ENCODE assay signal across 8 cellular contexts in the genomic region with DNA sequence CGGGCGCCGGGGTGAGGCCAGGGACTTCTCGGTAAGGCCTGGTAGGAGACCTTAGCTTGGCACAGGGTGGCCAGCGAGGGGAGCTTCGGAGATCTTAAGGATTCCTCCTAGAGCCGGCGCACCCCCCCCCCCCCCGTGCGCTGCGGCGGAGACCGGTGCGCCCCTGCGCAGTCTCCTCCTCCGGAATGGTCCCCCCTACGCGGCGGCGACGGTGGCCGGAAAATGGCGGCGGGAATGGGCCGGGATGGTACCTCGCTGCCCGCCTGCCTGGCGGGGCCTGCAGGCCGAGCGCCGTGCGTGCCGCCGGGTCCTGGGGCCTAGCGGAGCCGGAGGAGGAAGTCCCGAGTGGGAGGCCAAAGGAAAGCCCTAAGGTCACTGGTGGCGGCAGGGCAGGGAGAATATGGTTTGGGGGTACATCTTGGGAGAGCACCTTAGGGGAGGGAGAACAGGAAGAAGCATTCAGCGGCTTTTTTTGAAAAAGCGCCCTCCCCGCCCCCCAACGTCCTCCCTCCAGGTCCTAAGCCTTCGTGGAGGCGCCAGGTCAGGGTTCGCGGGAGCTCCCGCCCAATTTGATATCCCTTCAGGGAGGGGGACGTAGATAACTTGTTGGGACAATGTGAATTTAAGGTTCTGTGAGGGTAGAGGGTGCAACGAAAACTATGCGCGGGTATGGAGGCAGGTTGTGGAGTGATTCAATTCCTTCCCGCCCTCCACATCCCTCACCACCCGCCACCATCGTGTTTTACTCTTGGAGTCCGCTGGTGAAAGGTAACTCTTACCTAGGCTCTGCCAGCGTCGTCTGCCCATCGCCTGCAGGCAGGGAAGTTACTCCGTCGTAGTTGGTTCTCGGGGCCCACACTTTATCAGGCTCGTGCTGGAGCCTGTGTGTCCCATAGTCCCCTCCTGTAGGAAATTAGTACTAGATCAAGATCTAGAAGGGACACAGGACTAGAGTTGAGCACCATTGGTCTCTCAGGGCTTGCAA. TPM values are rescaled to one million over a fixed set of nuclear protein-coding genes. Genes with fewer than 3 reads are reported as not detected.
DNase-seq lines count a peak whose midpoint lies in the region; ATAC-seq and TF ChIP-seq lines count a peak whose summit lies in the region.

No MANE protein-coding gene starts in this region.

- WGBS in adrenal gland, 4 donors, result 0 to 1% (median 0%) methylated on average over 18 to 62 of the region's 62 CpGs

- H3K4me3 ChIP-seq in OCI-LY1 (ENCODE audit: low read depth, low read length, poor library complexity, severe bottlenecking) (peak overlapping the region; percentile 94), adrenal gland (peak overlapping the region; percentile 82 to 98 (median 96)), iPS-11a (ENCODE audit: low read depth, low read length) (peak overlapping the region; percentile 97), skeletal muscle satellite cell (ENCODE audit: low read length) (peak overlapping the region; percentile 98)

- no peaks in the 10 kb centered on the region for H3K27me3 ChIP-seq in OCI-LY1 (ENCODE audit: insufficient read depth, low read length)
- no peaks in the 10 kb centered on the region for H3K27me3 ChIP-seq in adrenal gland
- H3K27me3 ChIP-seq in skeletal muscle satellite cell (ENCODE audit: control insufficient read depth, insufficient read depth, low read length), result no peaks in the 10 kb centered on the region

- H3K4me2 ChIP-seq in OCI-LY1 (ENCODE audit: low read length) (peak overlapping the region; percentile 75), skeletal muscle satellite cell (ENCODE audit: low read length) (peak overlapping the region; percentile 88)

- peak overlapping the region; percentile 96 for H3K9ac ChIP-seq in OCI-LY1 (ENCODE audit: low read length)
- peak overlapping the region; percentile 94 for H3K9ac ChIP-seq in skeletal muscle satellite cell (ENCODE audit: low read depth, low read length)

- peaks cover 39% of the 10 kb centered on the region for H3K36me3 ChIP-seq in OCI-LY1 (ENCODE audit: insufficient read depth, low read length)
- H3K36me3 ChIP-seq in adrenal gland (replicated peaks in 1 of 2), result peaks cover 0 to 29% of the 10 kb centered on the region in 2 donors
- peaks cover 32% of the 10 kb centered on the region for H3K36me3 ChIP-seq in skeletal muscle satellite cell (ENCODE audit: insufficient read depth, low read length)

- intact Hi-C loops in adrenal gland (cut with DNase I), result no loop called here

- H3K4me1 ChIP-seq in OCI-LY1 (ENCODE audit: insufficient read depth, low read length, severe bottlenecking) (peaks cover 24% of the 10 kb centered on the region), adrenal gland (replicated peaks in 1 of 2) (peaks cover 18 to 32% of the 10 kb centered on the region in 2 donors), skeletal muscle satellite cell (ENCODE audit: control insufficient read depth, insufficient read depth, low read length) (peaks cover 21% of the 10 kb centered on the region)

- peaks cover 34% of the 10 kb centered on the region for H3K79me2 ChIP-seq in OCI-LY1 (ENCODE audit: insufficient read depth, low read length)

- peak in 1 of 2 donors; percentile 58 for TF ChIP-seq POLR2A in adrenal gland (IDR thresholded peaks at IDR 0.05)

- peak overlapping the region; percentile 12 for H3K27ac ChIP-seq in OCI-LY1 (ENCODE audit: low read depth, low read length, poor library complexity, severe bottlenecking)
- H3K27ac ChIP-seq in adrenal gland, result peak overlapping the region; percentile 79 to 100 (median 93)

- H3K9me3 ChIP-seq in OCI-LY1 (ENCODE audit: low read length) (no peaks in the 10 kb centered on the region), adrenal gland (replicated peaks in 1 of 3) (no peaks in the 10 kb centered on the region), skeletal muscle satellite cell (replicated peaks; ENCODE audit: low read length) (no peaks in the 10 kb centered on the region)

- H3F3A ChIP-seq in OCI-LY1 (ENCODE audit: insufficient read depth, low read length), result no peaks in the 10 kb centered on the region

- H2AFZ ChIP-seq in OCI-LY1 (ENCODE audit: low read length), result no peak overlapping the region

- DNase-seq in stimulated activated CD4-positive, alpha-beta T cell treated with anti-CD3 and anti-CD28 coated beads, Interleukin-15, amount 100 ng/mL, for 24 hours, result peak; percentile 64
- DNase-seq in stimulated activated CD4-positive, alpha-beta T cell treated with anti-CD3 and anti-CD28 coated beads, Interleukin-12 subunit alpha, Interleukin-12 subunit beta, amount 100 ng/mL, for 4 hours, result no peak
- DNase-seq in adrenal gland (peak; percentile 34 to 63 (median 40)), NCI-H128 (lab: John Stamatoyannopoulos, UW; ENCODE audit: unreplicated experiment) (no peak)

- ATAC-seq in HG02759 (IDR thresholded peaks at IDR 0.05; ENCODE audit: unreplicated experiment), result peak; percentile 26

- TF ChIP-seq CTCF in OCI-LY1 (IDR thresholded peaks at IDR 0.05; ENCODE audit: low read length), result no peak
- no peak for TF ChIP-seq CTCF in adrenal gland (IDR thresholded peaks at IDR 0.05)

- H3K9me2 ChIP-seq in OCI-LY1 (ENCODE audit: low read depth, low read length), result no peaks in the 10 kb centered on the region

- no peaks in the 10 kb centered on the region for H4K20me1 ChIP-seq in OCI-LY1 (ENCODE audit: insufficient read depth, low read length)

RNA-seq across cellular contexts. Expression of a gene that starts 0.6 kb away (rescaled TPM):
- 100 to 1,000 TPM in 3 of 8 donors, 10 to 100 TPM in 5; 30.0 to 121 (median 94.6) TPM for total RNA-seq in adrenal gland
- polyA plus RNA-seq in adrenal gland, result 10 to 100 TPM; 47.3 to 82.0 (median 78.6) TPM
- total RNA-seq in skeletal muscle satellite cell (2012; rRNA removed), result 38.0 and 45.9 TPM in 2 replicates

Comparison
In these comparisons a context has a peak if more than half of its experiments do, and no peak if none do; other contexts are left out.
1. DNase-seq: peak in stimulated activated CD4-positive, alpha-beta T cell treated with anti-CD3 and anti-CD28 coated beads, Interleukin-15, amount 100 ng/mL, for 24 hours (single experiment) and adrenal gland (7 of 7); none in stimulated activated CD4-positive, alpha-beta T cell treated with anti-CD3 and anti-CD28 coated beads, Interleukin-12 subunit alpha, Interleukin-12 subunit beta, amount 100 ng/mL, for 4 hours (single experiment) and NCI-H128 (single experiment).
2. Peak in every context shown above with its lines, with median percentiles within 50 percentile points of each other: H3K4me3 ChIP-seq.